ENCODE assay signal across 33 cellular contexts in genomic region chr11:116556483-116556882, GRCh38.
"Had no signal": no experiment of that assay in that cellular context is flagged by ENCODE, and none has a peak within 500 bp of the region (broad histone marks: within the 10 kb centered on the region; RNA-seq: fewer than 3 reads in every experiment).

No MANE protein-coding gene starts in this region.

- H3K9me3 ChIP-seq: MG63 had no signal

- H3K27ac ChIP-seq: KMS-11 had no signal

- H3K9ac ChIP-seq: KMS-11 had no signal

- H3K27me3 ChIP-seq: MG63 had no signal

- H3K4me2 ChIP-seq: KMS-11 had no signal

- H3K4me3 ChIP-seq: MG63 had no signal

- DNase-seq: Karpas-422, Kasumi-1, MM.1S, MV-4-11, NCI-H1048, NCI-H1092, NCI-H1092 treated with DMSO at 0.1 percent for 48 hours, NCI-H1105, NCI-H1417, NCI-H1417 treated with DMSO at 0.1 percent for 48 hours, NCI-H1436, NCI-H1436 treated with DMSO at 0.1 percent for 48 hours, NCI-H146, NCI-H1694, NCI-H1694 treated with DMSO at 0.1 percent for 48 hours, NCI-H187, NCI-H187 treated with DMSO at 0.1 percent for 48 hours, NCI-H1930, NCI-H2029, NCI-H2029 treated with DMSO at 0.1 percent for 48 hours, NCI-H2081, NCI-H2081 treated with DMSO at 0.1 percent for 48 hours, NCI-H2107, NCI-H2171, NCI-H2171 treated with DMSO at 0.1 percent for 48 hours, NCI-H2227 treated with DMSO at 0.1 percent for 48 hours, NCI-H345, NCI-H446, NCI-H446 treated with DMSO at 0.1 percent for 48 hours, NCI-H510A, NCI-H510A treated with DMSO at 0.1 percent for 48 hours had no signal

- H3K36me3 ChIP-seq: MG63 had no signal
